Comparison of ENCODE assay signal across 8 cellular contexts in the genomic region with DNA sequence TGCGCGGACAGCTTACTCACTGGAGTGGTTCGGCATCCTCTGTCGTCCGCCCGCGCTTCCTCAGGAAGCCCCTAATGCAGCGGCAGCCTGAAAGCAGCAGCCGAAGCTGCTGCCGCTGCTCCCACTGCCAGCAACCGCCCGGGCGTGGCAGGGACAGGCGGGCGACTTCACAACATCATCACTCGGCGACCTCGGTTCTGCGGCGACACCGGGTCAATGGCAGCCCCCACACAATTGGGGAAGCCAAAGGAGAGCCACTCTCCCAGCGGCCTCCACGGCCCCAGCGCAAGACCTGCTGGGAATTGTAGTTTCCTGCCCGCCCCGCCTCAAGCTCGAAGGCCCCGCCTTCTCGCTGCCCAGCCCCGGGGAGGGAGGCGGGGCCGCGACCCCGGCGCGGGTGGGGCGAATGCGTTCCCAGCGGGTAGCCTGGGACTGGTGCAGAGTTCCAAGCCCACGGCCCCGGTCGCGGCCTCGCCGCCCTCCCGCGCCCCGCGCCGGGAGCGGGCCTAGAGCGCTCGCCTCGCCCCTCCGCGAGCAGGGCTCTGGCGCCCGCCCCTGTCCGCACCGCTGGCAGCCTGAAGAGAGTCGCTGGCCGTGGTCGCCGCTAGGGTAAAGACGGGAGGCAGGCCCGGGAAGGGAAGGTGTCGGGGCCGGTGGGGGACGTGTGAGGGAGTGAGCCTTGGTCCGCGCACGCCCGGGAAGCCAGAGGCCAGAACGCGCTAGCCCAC. TPM values are rescaled to one million over a fixed set of nuclear protein-coding genes. Genes with fewer than 3 reads are reported as not detected.
DNase-seq lines count a peak whose midpoint lies in the region; ATAC-seq, FAIRE-seq and TF ChIP-seq lines count a peak whose summit lies in the region.

Gene STRADB, plus strand, starts transcription at position 411 of the 728 bp plus-strand sequence. CDS start 3,101 bp downstream, outside the sequence.
Gene TRAK2, minus strand, starts transcription at position 129 of the 728 bp plus-strand sequence. CDS start 30,951 bp downstream, outside the sequence.

- H2BK12ac ChIP-seq in H1 (ENCODE audit: low read depth, low read length): no peak within 1 kb of the TSS
- peak within 1 kb of the TSS in 1 of 2 experiments; percentile 71 for H2BK12ac ChIP-seq in mesenchymal stem cell (ENCODE audit: low read length in 2 of 2)

- H2AK5ac ChIP-seq in H1 (ENCODE audit: low read depth, low read length) (no peak within 1 kb of the TSS), mesenchymal stem cell (ENCODE audit: low read length, severe bottlenecking) (no peak within 1 kb of the TSS)

- CTCF ChIA-PET in H1 (lab: Charles Lee; ENCODE audit: partially characterized antibody): interaction anchor here (0.6 to 1.0 kb wide), 2 partner anchors 60 to 108 kb away, joined by 3 read pairs; no protein-coding TSS in a partner anchor

- in situ Hi-C loops in Caki2 (cut with HindIII; ENCODE audit: low pct_unique_long_range_greater_than_20kb, low sequenced_read_pairs): loop anchor here (10.0 kb wide), 1 partner anchor 83 kb away; no protein-coding TSS in a partner anchor

- H2BK120ac ChIP-seq in H1 (replicated peaks; ENCODE audit: low read depth, low read length) (no peak within 1 kb of the TSS), mesenchymal stem cell (ENCODE audit: low read depth, low read length) (peak within 1 kb of the TSS; percentile 84)

- TF ChIP-seq CTCF in H1 (IDR thresholded peaks at IDR 0.05; ENCODE audit: control extremely low read depth in 1 of 3, insufficient read depth in 1 of 3, low read depth in 1 of 3, low read length in 3 of 3): peak in 1 of 3 experiments; percentile 34; a peak in 2 of 4 replicates

- peak within 1 kb of the TSS; percentile 77 for H4K5ac ChIP-seq in H1 (ENCODE audit: insufficient read length, low read depth, low read length)

- no peaks in the 10 kb centered on the region for H4K20me1 ChIP-seq in H1 (replicated peaks in 1 of 2; ENCODE audit: control insufficient read depth in 1 of 2, insufficient read depth in 2 of 2, low read length in 2 of 2)

- peak within 1 kb of the TSS; percentile 94 to 100 (median 98) for H3K4me3 ChIP-seq in H1 (ENCODE audit: extremely low read depth in 1 of 4, insufficient read depth in 2 of 4, low read depth in 3 of 4, low read length in 4 of 4)
- peak within 1 kb of the TSS; percentile 75 to 99 for H3K4me3 ChIP-seq in mesenchymal stem cell (ENCODE audit: insufficient read depth in 1 of 2, low read depth in 1 of 2, low read length in 2 of 2)

- ATAC-seq in GM21367 (IDR thresholded peaks at IDR 0.05; ENCODE audit: unreplicated experiment): peak; percentile 95

- H3K14ac ChIP-seq in H1 (ENCODE audit: insufficient read length) (no peak within 1 kb of the TSS), mesenchymal stem cell (ENCODE audit: low read length in 2 of 2) (peak within 1 kb of the TSS in 1 of 2 experiments; percentile 85)

- TF ChIP-seq POLR2A in H1 (IDR thresholded peaks at IDR 0.05; ENCODE audit: control extremely low read depth in 1 of 2, low read depth in 2 of 2, low read length in 2 of 2): peak in 1 of 2 experiments; percentile 48; a peak in 1 of 3 replicates

- H3K27me3 ChIP-seq in H1 (replicated peaks in 1 of 4; ENCODE audit: control insufficient read depth in 3 of 4, extremely low read depth in 1 of 4, insufficient read depth in 3 of 4, low read length in 3 of 4) (no peaks in the 10 kb centered on the region), mesenchymal stem cell (ENCODE audit: control insufficient read depth in 1 of 2, insufficient read depth in 1 of 2, low read length in 2 of 2) (no peaks in the 10 kb centered on the region)

- POLR2A ChIA-PET in H1 (lab: Charles Lee; ENCODE audit: partially characterized antibody): interaction anchor here (0.5 to 2.6 kb wide), 12 partner anchors 11 to 790 kb away, joined by 3 to 9 read pairs (median 4); partner anchors contain the start of genes FLACC1, ORC2 and TMEM237

- no peak for TF ChIP-seq RAD21 in H1 (IDR thresholded peaks at IDR 0.05 in 1 of 2, conservative IDR thresholded peaks at IDR 0.05 in 1 of 2; ENCODE audit: low read depth in 2 of 2, low read length in 2 of 2)

- H3K36me3 ChIP-seq in H1 (ENCODE audit: control insufficient read depth in 2 of 4, insufficient read depth in 4 of 4, low read length in 3 of 4) (no peaks in the 10 kb centered on the region), mesenchymal stem cell (ENCODE audit: control insufficient read depth in 1 of 2, insufficient read depth in 2 of 2, low read depth in 1 of 2, low read length in 2 of 2) (peaks cover 0 to 41% of the 10 kb centered on the region in 2 experiments)

- DNase-seq in Caki2 (ENCODE audit: low read depth): peak; percentile 98
- peak; percentile 91 for DNase-seq in HTR-8/SVneo (ENCODE audit: insufficient read length, low spot score)
- DNase-seq in NOMO-1 treated with dmso at 0.1 percent for 144 hours (lab: John Stamatoyannopoulos, UW; ENCODE audit: unreplicated experiment): peak; percentile 96
- peak; percentile 81 to 92 (median 92) for DNase-seq in activated CD8-positive, alpha-beta memory T cell treated with anti-CD3 and anti-CD28 coated beads for 48 hours (ENCODE audit: low read depth in 2 of 3, low spot score in 2 of 3)
- peak; percentile 93 for DNase-seq in H1 (ENCODE audit: low read depth in 1 of 2, low spot score in 2 of 2)
- DNase-seq in mesenchymal stem cell: peak; percentile 95
- DNase-seq in stimulated activated CD8-positive, alpha-beta memory T cell treated with anti-CD3 and anti-CD28 coated beads, Interleukin-12 subunit alpha, Interleukin-12 subunit beta, amount 100 ng/mL, for 4 hours (ENCODE audit: low read depth): peak; percentile 91

- 0% methylated on average over 32 of the region's 75 CpGs; no CpG with 5 or more reads in 1 of the 2 experiments for WGBS in H1 (ENCODE audit: extremely low coverage in 1 of 2, insufficient coverage in 1 of 2, insufficient read length in 1 of 2, insufficient replicate concordance in 2 of 2, low coverage in 1 of 2, low lambda C conversion rate in 2 of 2, missing lambda C conversion rate in 1 of 2), 2 experiments
- WGBS in mesenchymal stem cell: under 1% methylated on average over 42 of the region's 75 CpGs

- H3K9me3 ChIP-seq in H1 (ENCODE audit: insufficient read depth in 2 of 2, low read depth in 1 of 2, low read length in 1 of 2) (no peaks in the 10 kb centered on the region), mesenchymal stem cell (ENCODE audit: control insufficient read depth, low read length) (no peaks in the 10 kb centered on the region)

- no peak within 1 kb of the TSS for H2BK20ac ChIP-seq in H1 (ENCODE audit: low read length)

- H2BK15ac ChIP-seq in H1 (ENCODE audit: low read length) (no peak within 1 kb of the TSS), mesenchymal stem cell (ENCODE audit: low read depth, poor library complexity, severe bottlenecking) (peak within 1 kb of the TSS; percentile 89)

- H3K4ac ChIP-seq in H1 (replicated peaks; ENCODE audit: insufficient read length, low read depth, low read length) (no peak within 1 kb of the TSS), mesenchymal stem cell (ENCODE audit: low read depth in 1 of 2, low read length in 2 of 2) (peak within 1 kb of the TSS; percentile 60 to 97)

- peak within 1 kb of the TSS; percentile 76 to 82 (median 80) for H3K9ac ChIP-seq in H1 (replicated peaks in 1 of 4; ENCODE audit: extremely low read depth in 1 of 4, low read depth in 3 of 4, low read length in 3 of 4)
- H3K9ac ChIP-seq in mesenchymal stem cell (ENCODE audit: low read length): peak within 1 kb of the TSS; percentile 96

- peaks cover 9% of the 10 kb centered on the region; the same call in 1 of the 2 replicates for H3K23me2 ChIP-seq in H1 (ENCODE audit: low read depth, low read length)

- H4K91ac ChIP-seq in H1 (replicated peaks; ENCODE audit: insufficient read length, low read length) (no peak within 1 kb of the TSS), mesenchymal stem cell (ENCODE audit: low read length) (peak within 1 kb of the TSS; percentile 78)

- H2AFZ ChIP-seq in H1 (ENCODE audit: low read length) (peak within 1 kb of the TSS; percentile 98), mesenchymal stem cell (ENCODE audit: low read depth, low read length) (peak within 1 kb of the TSS; percentile 96)

- FAIRE-seq in HTR-8/SVneo (lab: Jason Lieb, UNC) (peak; percentile 90), H1 (lab: Jason Lieb, UNC) (no peak)

- peaks cover 0 to 8% of the 10 kb centered on the region in 2 experiments; a peak in 2 of 4 replicates for H3K79me2 ChIP-seq in H1 (ENCODE audit: control insufficient read depth in 1 of 2, insufficient read depth in 2 of 2, low read length in 2 of 2)

- no peaks in the 10 kb centered on the region; a peak in 1 of 7 replicates for H3K4me1 ChIP-seq in H1 (replicated peaks in 1 of 4; ENCODE audit: control insufficient read depth in 3 of 4, insufficient read depth in 4 of 4, low read length in 3 of 4)
- peaks cover 3% of the 10 kb centered on the region for H3K4me1 ChIP-seq in mesenchymal stem cell (ENCODE audit: control insufficient read depth, insufficient read depth, low read depth, low read length)

- H3K18ac ChIP-seq in H1 (ENCODE audit: extremely low read depth, low read length) (no peak within 1 kb of the TSS; the same call in 1 of the 2 replicates), mesenchymal stem cell (ENCODE audit: low read depth in 1 of 2, low read length in 2 of 2) (peak within 1 kb of the TSS; percentile 88 to 91)

- peak within 1 kb of the TSS; percentile 64; the same call in 1 of the 2 replicates for H3K27ac ChIP-seq in H1 (ENCODE audit: low read depth, low read length)
- H3K27ac ChIP-seq in mesenchymal stem cell (ENCODE audit: low read length, poor library complexity, severe bottlenecking): peak within 1 kb of the TSS; percentile 17

- H3K56ac ChIP-seq in H1 (replicated peaks; ENCODE audit: insufficient read length, low read depth, low read length): peak within 1 kb of the TSS; percentile 35

- H3K4me2 ChIP-seq in H1 (ENCODE audit: insufficient read depth in 1 of 2, low read depth in 2 of 2, low read length in 2 of 2) (peak within 1 kb of the TSS; percentile 73 to 87), mesenchymal stem cell (ENCODE audit: low read length, poor library complexity, severe bottlenecking) (peak within 1 kb of the TSS; percentile 86)

- peak within 1 kb of the TSS; percentile 91 for H4K8ac ChIP-seq in H1 (ENCODE audit: extremely low read depth, insufficient read depth, low read length)
- H4K8ac ChIP-seq in mesenchymal stem cell (ENCODE audit: low read length): peak within 1 kb of the TSS; percentile 55

- H3K23ac ChIP-seq in H1 (ENCODE audit: insufficient read length) (no peak within 1 kb of the TSS), mesenchymal stem cell (ENCODE audit: low read length in 2 of 2) (peak within 1 kb of the TSS in 1 of 2 experiments; percentile 99)

- H3K79me1 ChIP-seq in H1 (ENCODE audit: low read depth, low read length): no peaks in the 10 kb centered on the region
- peaks cover 21% of the 10 kb centered on the region for H3K79me1 ChIP-seq in mesenchymal stem cell (replicated peaks; ENCODE audit: low read length, poor library complexity, severe bottlenecking)

- H2BK5ac ChIP-seq in H1 (ENCODE audit: low read depth, low read length) (peak within 1 kb of the TSS; percentile 69; the same call in 1 of the 2 replicates), mesenchymal stem cell (ENCODE audit: low read depth, low read length, poor library complexity, severe bottlenecking) (peak within 1 kb of the TSS; percentile 60)

- 0 out of 3 replicates have a peak, but pooled peaks of 1 of the 2 experiments have one; percentile 49 for TF ChIP-seq EP300 in H1 (IDR thresholded peaks at IDR 0.05; ENCODE audit: borderline replicate concordance in 1 of 2, low read depth in 2 of 2, low read length in 2 of 2)

RNA-seq across cellular contexts. Expression of gene STRADB, which starts in this region (rescaled TPM):
- total RNA-seq in Caki2 (2014; rRNA removed; shearing (Covaris generic); ENCODE audit: low replicate concordance): 68.7 and 69.4 TPM in 2 replicates
- 34.9 and 37.4 TPM in 2 replicates for total RNA-seq in H1 (2021; fragmentation: NEBNext Ultra II Directional; extraction: Animal tissue kit (Norgen Biotek cat#: 25700))
- 11.3 and 20.9 TPM in 2 replicates for polyA plus RNA-seq in H1 (2011; rRNA removed)
- polyA plus RNA-seq in H1 (2011; cell fraction: cytosol; rRNA removed): 21.7 TPM
- 8.0 TPM for polyA plus RNA-seq in H1 (2011; cell fraction: nucleus; rRNA removed)
- polyA plus RNA-seq in H1 (2012, experiment 1 of 2): 30.2 to 34.8 TPM (median 33.2 TPM) in 4 replicates
- 16.9 TPM for polyA plus RNA-seq in H1 (2012, experiment 2 of 2)
- polyA plus RNA-seq in H1 (2013, experiment 1 of 2): 26.7 TPM
- polyA plus RNA-seq in H1 (2013, experiment 2 of 2): 26.3 TPM
- polyA minus RNA-seq in H1 (2011; rRNA and poly(A)+ RNA removed): 31.5 and 31.7 TPM in 2 replicates
- 13.7 TPM for polyA minus RNA-seq in H1 (2011; cell fraction: cytosol; rRNA and poly(A)+ RNA removed)
- polyA minus RNA-seq in H1 (2011; cell fraction: nucleus; rRNA and poly(A)+ RNA removed): 13.2 TPM
- polyA plus RNA-seq in mesenchymal stem cell (2013, experiment 1 of 2): 16.6 TPM
- 17.7 TPM for polyA plus RNA-seq in mesenchymal stem cell (2013, experiment 2 of 2)

RNA-seq across cellular contexts. Expression of gene TRAK2, which starts in this region (rescaled TPM):
- 5.9 and 17.8 TPM in 2 replicates for total RNA-seq in Caki2 (2014; rRNA removed; shearing (Covaris generic); ENCODE audit: low replicate concordance)
- total RNA-seq in H1 (2021; fragmentation: NEBNext Ultra II Directional; extraction: Animal tissue kit (Norgen Biotek cat#: 25700)): 15.7 and 16.5 TPM in 2 replicates
- polyA plus RNA-seq in H1 (2011; rRNA removed): 3.0 and 4.5 TPM in 2 replicates
- polyA plus RNA-seq in H1 (2011; cell fraction: cytosol; rRNA removed): 4.6 TPM
- 5.0 TPM for polyA plus RNA-seq in H1 (2011; cell fraction: nucleus; rRNA removed)
- polyA plus RNA-seq in H1 (2012, experiment 1 of 2): 4.9 to 7.7 TPM (median 6.1 TPM) in 4 replicates
- polyA plus RNA-seq in H1 (2012, experiment 2 of 2): 3.5 TPM
- 7.0 TPM for polyA plus RNA-seq in H1 (2013, experiment 1 of 2)
- polyA plus RNA-seq in H1 (2013, experiment 2 of 2): 7.3 TPM
- polyA minus RNA-seq in H1 (2011; rRNA and poly(A)+ RNA removed): 15.0 and 29.6 TPM in 2 replicates
- 5.2 TPM for polyA minus RNA-seq in H1 (2011; cell fraction: cytosol; rRNA and poly(A)+ RNA removed)
- 18.4 TPM for polyA minus RNA-seq in H1 (2011; cell fraction: nucleus; rRNA and poly(A)+ RNA removed)
- polyA plus RNA-seq in mesenchymal stem cell (2013, experiment 1 of 2): 22.0 TPM
- polyA plus RNA-seq in mesenchymal stem cell (2013, experiment 2 of 2): 21.9 TPM

Comparison
In these comparisons a context has a peak if more than half of its experiments do, and no peak if none do; other contexts are left out.
1. Peak in every context shown above with its lines: DNase-seq, ATAC-seq, H3K4me3 ChIP-seq and H3K27ac ChIP-seq.